Comparison of ENCODE assay signal across 12 cellular contexts in genomic region chr2:219912530-219912929, GRCh38.
DNase-seq lines count a peak whose midpoint lies in the region; ATAC-seq and TF ChIP-seq lines count a peak whose summit lies in the region.
"Had no signal": no experiment of that assay in that cellular context is flagged by ENCODE, and none has a peak within 500 bp of the region (broad histone marks: within the 10 kb centered on the region; RNA-seq: fewer than 3 reads in every experiment).

No MANE protein-coding gene starts in this region.

- H3K27ac ChIP-seq in heart left ventricle, result peak overlapping the region in 1 of 12 donors; percentile 11
- no peak overlapping the region for H3K27ac ChIP-seq in ovary
- H3K27ac ChIP-seq: body of pancreas, Peyer's patch had no signal

- peak overlapping the region in 1 of 12 donors; percentile 16 for H3K4me3 ChIP-seq in heart left ventricle
- no peak overlapping the region for H3K4me3 ChIP-seq in ovary
- H3K4me3 ChIP-seq: body of pancreas, Peyer's patch had no signal

- no peaks in the 10 kb centered on the region for H3K9me3 ChIP-seq in heart left ventricle
- H3K9me3 ChIP-seq in ovary, result no peaks in the 10 kb centered on the region
- H3K9me3 ChIP-seq: body of pancreas, Peyer's patch had no signal

- DNase-seq in ELF-1 (ENCODE audit: low read depth, low spot score) (peak; percentile 64), amniotic stem cell (lab: John Stamatoyannopoulos, UW) (peak; percentile 26), heart left ventricle (peak in 2 of 5 donors; percentile 20 to 29), ovary (peak; percentile 40 to 59 (median 49)), NCI-H2081 (lab: John Stamatoyannopoulos, UW) (no peak), OCI-M2 (lab: John Stamatoyannopoulos, UW; ENCODE audit: unreplicated experiment) (no peak)
- DNase-seq: DMS79, Kasumi-1, Peyer's patch had no signal

- H3K4me1 ChIP-seq in heart left ventricle (peaks cover 0 to 9% (median 1%) of the 10 kb centered on the region in 12 donors), ovary (ENCODE audit: insufficient read depth) (peaks cover 3% of the 10 kb centered on the region)
- H3K4me1 ChIP-seq: body of pancreas, Peyer's patch had no signal

- ATAC-seq in heart left ventricle, result peak; percentile 63 to 86 (median 74)
- ATAC-seq in HG03521 (IDR thresholded peaks at IDR 0.05; ENCODE audit: unreplicated experiment), result no peak
- no peak for ATAC-seq in GM21786 (IDR thresholded peaks at IDR 0.05; ENCODE audit: unreplicated experiment)
- ATAC-seq: body of pancreas had no signal

- H3K36me3 ChIP-seq in heart left ventricle (no peaks in the 10 kb centered on the region), ovary (no peaks in the 10 kb centered on the region)
- H3K36me3 ChIP-seq: Peyer's patch had no signal

- H3K27me3 ChIP-seq in heart left ventricle, result no peaks in the 10 kb centered on the region
- no peaks in the 10 kb centered on the region for H3K27me3 ChIP-seq in ovary
- H3K27me3 ChIP-seq: body of pancreas, Peyer's patch had no signal

- TF ChIP-seq POLR2A in heart left ventricle (IDR thresholded peaks at IDR 0.05) (no peak), ovary (IDR thresholded peaks at IDR 0.05) (no peak)

- intact Hi-C loops in heart left ventricle (cut with DNase I) (no loop called here), ovary (cut with DNase I) (loop anchor here in 1 of 4 donors (10.0 kb wide), 1 partner anchor 168 kb away; no protein-coding TSS in a partner anchor)

- 20 to 31% (median 28%) methylated on average over 6 of the region's 6 CpGs for WGBS in heart left ventricle, 4 donors
- 3 to 7% (median 6%) methylated on average over 6 of the region's 6 CpGs for WGBS in ovary, 3 donors

- no peak for TF ChIP-seq EP300 in ovary (IDR thresholded peaks at IDR 0.05)

- TF ChIP-seq CTCF in heart left ventricle (IDR thresholded peaks at IDR 0.05) (peak in 7 of 12 donors; percentile 10 to 46 (median 35)), ovary (IDR thresholded peaks at IDR 0.05) (peak in 2 of 3 donors; percentile 38 to 72)

Comparison
In these comparisons a context has a peak if more than half of its experiments do, and no peak if none do; other contexts are left out.
1. DNase-seq: peak in ELF-1 (single experiment), amniotic stem cell (single experiment) and ovary (5 of 5); none in NCI-H2081 (0 of 2) and OCI-M2 (single experiment).
2. ATAC-seq: peak in heart left ventricle (4 of 4); none in HG03521 (single experiment) and GM21786 (single experiment).